In genomic region chr6:135372758-135373157, GRCh38 we compare ENCODE assay signal across 1 cellular context.
TF ChIP-seq lines count a peak whose summit lies in the region.

No MANE protein-coding gene starts in this region.

TF ChIP-seq in SK-N-SH treated with all-trans-retinoic acid at 6 μM for 48 hours, 23 proteins besides CTCF, POLR2A, EP300 and RAD21 (continued from another document):
- no peak for TF ChIP-seq RARB (CRISPR knock-in tag; IDR thresholded peaks at IDR 0.05)
- TF ChIP-seq TCF4 (CRISPR knock-in tag; IDR thresholded peaks at IDR 0.05; ENCODE audit: borderline replicate concordance), result no peak
- no peak for TF ChIP-seq ESRRG (CRISPR knock-in tag; IDR thresholded peaks at IDR 0.05)
- no peak for TF ChIP-seq ZNF70 (CRISPR knock-in tag; IDR thresholded peaks at IDR 0.05)
- TF ChIP-seq ISL1 (CRISPR knock-in tag; IDR thresholded peaks at IDR 0.05), result no peak
- TF ChIP-seq BACH2 (CRISPR knock-in tag; IDR thresholded peaks at IDR 0.05; ENCODE audit: borderline replicate concordance), result no peak
